ENCODE assay signal across 8 cellular contexts in genomic region chr1:20483833-20484525, GRCh38. TPM values are rescaled to one million over a fixed set of nuclear protein-coding genes. Genes with fewer than 3 reads are reported as not detected.
A peak's percentile ranks its signal among the peaks of the same experiment; 100 is the strongest.
DNase-seq lines count a peak whose midpoint lies in the region; ATAC-seq and TF ChIP-seq lines count a peak whose summit lies in the region.

No MANE protein-coding gene starts in this region.

- H3K27ac ChIP-seq in left ventricle myocardium inferior (replicated peaks): peak overlapping the region; percentile 87

- peaks cover 31% of the 10 kb centered on the region for H3K4me1 ChIP-seq in left ventricle myocardium inferior

- DNase-seq in activated naive CD4-positive, alpha-beta T cell treated with anti-CD3 and anti-CD28 coated beads, Interleukin-2, amount 10 ng/mL, durations not matched to agents 7 days and 5 days: no peak
- no peak for DNase-seq in activated naive CD4-positive, alpha-beta T cell treated with Interleukin-2 at 50 U/mL for 16 hours
- DNase-seq in activated T-cell treated with anti-CD3 and anti-CD28 coated beads, Interleukin-2, amount 50 U/mL, for 72 hours: peak; percentile 23 to 24
- DNase-seq in left ventricle myocardium inferior (no peak), pons (ENCODE audit: low spot score) (peak; percentile 51), GF-D8 (lab: John Stamatoyannopoulos, UW) (no peak), posterior vena cava (ENCODE audit: low spot score) (no peak)

- H3K36me3 Mint-ChIP-seq in activated naive CD4-positive, alpha-beta T cell treated with anti-CD3 and anti-CD28 coated beads, Interleukin-2, amount 10 ng/mL, durations not matched to agents 7 days and 5 days: peaks cover 2% of the 10 kb centered on the region
- no peaks in the 10 kb centered on the region for H3K36me3 Mint-ChIP-seq in activated T-cell treated with anti-CD3 and anti-CD28 coated beads, Interleukin-2, amount 50 U/mL, for 72 hours (ENCODE audit: insufficient read depth in 2 of 2)

- no peaks in the 10 kb centered on the region for H3K9me3 Mint-ChIP-seq in activated naive CD4-positive, alpha-beta T cell treated with anti-CD3 and anti-CD28 coated beads, Interleukin-2, amount 10 ng/mL, durations not matched to agents 7 days and 5 days
- H3K9me3 Mint-ChIP-seq in activated T-cell treated with anti-CD3 and anti-CD28 coated beads, Interleukin-2, amount 50 U/mL, for 72 hours: no peaks in the 10 kb centered on the region

- peak overlapping the region; percentile 71 for H3K4me3 ChIP-seq in left ventricle myocardium inferior

- intact Hi-C loops in left ventricle myocardium inferior (cut with micrococcal nuclease) (no loop called here), posterior vena cava (cut with DNase I) (no loop called here)

- CTCF ChIA-PET in activated naive CD4-positive, alpha-beta T cell treated with anti-CD3 and anti-CD28 coated beads, Interleukin-2, amount 10 ng/mL, durations not matched to agents 7 days and 5 days (lab: Charles Lee): interaction anchor here (1.0 to 2.1 kb wide), 2 partner anchors 10 to 122 kb away, joined by 4 to 9 read pairs; no protein-coding TSS in a partner anchor

- H3K4me1 Mint-ChIP-seq in activated naive CD4-positive, alpha-beta T cell treated with anti-CD3 and anti-CD28 coated beads, Interleukin-2, amount 10 ng/mL, durations not matched to agents 7 days and 5 days: peaks cover 13% of the 10 kb centered on the region
- peaks cover 10% of the 10 kb centered on the region for H3K4me1 Mint-ChIP-seq in activated T-cell treated with anti-CD3 and anti-CD28 coated beads, Interleukin-2, amount 50 U/mL, for 72 hours (ENCODE audit: low read depth)

- H3K4me3 Mint-ChIP-seq in activated naive CD4-positive, alpha-beta T cell treated with anti-CD3 and anti-CD28 coated beads, Interleukin-2, amount 10 ng/mL, durations not matched to agents 7 days and 5 days: peak overlapping the region; percentile 59
- peak overlapping the region; percentile 73 to 80 for H3K4me3 Mint-ChIP-seq in activated T-cell treated with anti-CD3 and anti-CD28 coated beads, Interleukin-2, amount 50 U/mL, for 72 hours

- H3K36me3 ChIP-seq in left ventricle myocardium inferior: no peaks in the 10 kb centered on the region

- ATAC-seq in activated T-cell treated with anti-CD3 and anti-CD28 coated beads, Interleukin-2, amount 50 U/mL, for 72 hours (replicated peaks in 1 of 2): no peak
- no peak for ATAC-seq in HG03280 (IDR thresholded peaks at IDR 0.05; ENCODE audit: unreplicated experiment)

- TF ChIP-seq CTCF in left ventricle myocardium inferior (IDR thresholded peaks at IDR 0.05; ENCODE audit: borderline replicate concordance): no peak

- H3K27me3 ChIP-seq in left ventricle myocardium inferior (ENCODE audit: low read depth): peaks cover 98% of the 10 kb centered on the region

- no peaks in the 10 kb centered on the region for H3K9me3 ChIP-seq in left ventricle myocardium inferior (replicated peaks)

- no peak overlapping the region for H3K27ac Mint-ChIP-seq in activated naive CD4-positive, alpha-beta T cell treated with anti-CD3 and anti-CD28 coated beads, Interleukin-2, amount 10 ng/mL, durations not matched to agents 7 days and 5 days
- H3K27ac Mint-ChIP-seq in activated T-cell treated with anti-CD3 and anti-CD28 coated beads, Interleukin-2, amount 50 U/mL, for 72 hours: no peak overlapping the region

- peaks cover 97% of the 10 kb centered on the region for H3K27me3 Mint-ChIP-seq in activated naive CD4-positive, alpha-beta T cell treated with anti-CD3 and anti-CD28 coated beads, Interleukin-2, amount 10 ng/mL, durations not matched to agents 7 days and 5 days
- peaks cover 82% of the 10 kb centered on the region for H3K27me3 Mint-ChIP-seq in activated T-cell treated with anti-CD3 and anti-CD28 coated beads, Interleukin-2, amount 50 U/mL, for 72 hours (ENCODE audit: low read depth)

RNA-seq across cellular contexts. Expression of gene CAMK2N1, which starts 2.0 kb away (rescaled TPM):
- 1 to 10 TPM; 1.2 to 3.0 TPM for total RNA-seq in activated T-cell treated with anti-CD3 and anti-CD28 coated beads, Interleukin-2, amount 50 U/mL, for 72 hours
- 7.9 TPM for total RNA-seq in left ventricle myocardium inferior
- 10 to 100 TPM; 12.3 to 22.9 TPM for total RNA-seq in posterior vena cava

RNA-seq across cellular contexts. Expression of gene MUL1, which starts 24.0 kb away (rescaled TPM):
- 10 to 100 TPM; 17.0 to 20.1 TPM for total RNA-seq in activated T-cell treated with anti-CD3 and anti-CD28 coated beads, Interleukin-2, amount 50 U/mL, for 72 hours
- total RNA-seq in left ventricle myocardium inferior (45.0 TPM), posterior vena cava (10 to 100 TPM; 20.9 to 21.7 TPM)

Comparison
In these comparisons a context has a peak if more than half of its experiments do, and no peak if none do; other contexts are left out.
1. DNase-seq: peak in activated T-cell treated with anti-CD3 and anti-CD28 coated beads, Interleukin-2, amount 50 U/mL, for 72 hours (2 of 2) and pons (single experiment); none in activated naive CD4-positive, alpha-beta T cell treated with anti-CD3 and anti-CD28 coated beads, Interleukin-2, amount 10 ng/mL, durations not matched to agents 7 days and 5 days (single experiment), activated naive CD4-positive, alpha-beta T cell treated with Interleukin-2 at 50 U/mL for 16 hours (single experiment), left ventricle myocardium inferior (single experiment), GF-D8 (single experiment) and posterior vena cava (single experiment).